ENCODE assay signal across 1 cellular context in the genomic region with DNA sequence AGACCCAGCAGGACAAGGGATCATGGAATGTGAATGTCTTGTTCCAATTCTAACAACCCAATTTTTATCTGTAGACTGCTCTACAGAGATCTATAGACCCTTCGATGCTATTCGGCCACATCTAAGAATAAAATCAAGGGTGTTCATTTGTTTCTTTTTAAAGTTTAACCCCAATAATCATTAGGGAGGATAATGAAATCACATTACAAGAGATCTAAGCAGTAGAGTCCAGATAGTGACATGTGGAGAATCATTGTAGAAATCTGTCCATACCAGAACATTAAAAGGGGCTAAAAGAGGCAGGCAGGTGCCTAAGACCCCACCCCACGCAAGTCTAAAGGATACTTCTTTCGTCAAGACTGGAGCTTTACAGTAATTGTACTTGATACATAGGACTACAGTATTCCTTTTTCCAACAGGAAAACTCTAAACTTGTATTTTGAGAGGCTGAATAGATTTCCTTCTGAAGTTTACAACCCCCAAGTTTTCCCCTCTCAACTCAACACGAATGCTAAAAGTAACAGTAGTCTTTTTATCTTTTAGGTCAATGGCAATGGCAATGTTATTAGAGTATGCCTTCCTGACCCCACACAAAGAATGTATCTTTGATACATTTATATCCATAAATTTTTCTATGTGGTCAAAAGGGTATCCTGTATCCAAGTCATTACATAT.
TF ChIP-seq lines count a peak whose summit lies in the region.

No MANE protein-coding gene starts in this region.

TF ChIP-seq in endothelial cell of umbilical vein, 7 proteins besides CTCF, POLR2A, EP300 and RAD21 (continued from another document):
- TF ChIP-seq MAX (IDR thresholded peaks at IDR 0.05; ENCODE audit: insufficient read depth, insufficient read length) (no peak), FOS (IDR thresholded peaks at IDR 0.05; ENCODE audit: borderline replicate concordance, insufficient read depth, low read length) (no peak), JUN (IDR thresholded peaks at IDR 0.05; ENCODE audit: borderline replicate concordance, insufficient read depth, insufficient read length, low read depth) (no peak), GATA2 (IDR thresholded peaks at IDR 0.05; ENCODE audit: insufficient read depth, insufficient read length, low read depth, low read length) (no peak), EZH2 (IDR thresholded peaks at IDR 0.05; ENCODE audit: borderline replicate concordance, low read depth, low read length, severe bottlenecking) (no peak), MYC (IDR thresholded peaks at IDR 0.05; ENCODE audit: low read depth, low read length) (no peak)
